9 cellular contexts compared by ENCODE assay signal in the genomic region with DNA sequence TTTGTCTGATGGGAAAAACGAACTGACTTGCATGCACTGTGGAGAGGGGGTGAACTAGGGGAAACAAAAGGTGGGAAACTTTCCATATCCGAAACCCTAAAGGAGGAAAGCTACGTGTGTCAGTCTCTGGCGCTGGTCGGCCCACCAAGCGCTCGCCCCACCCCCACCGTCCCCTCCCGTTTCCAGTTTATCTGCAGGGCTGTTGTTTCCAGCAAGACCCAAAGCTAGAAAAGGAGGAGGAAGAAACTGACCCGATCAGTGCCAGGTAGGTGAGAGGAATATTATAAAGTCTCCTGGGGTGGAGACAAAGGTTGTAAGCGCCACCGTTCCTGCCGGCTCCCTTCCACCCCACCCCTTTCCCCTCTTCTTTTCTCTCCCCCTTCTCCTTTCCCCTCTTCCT. TPM values are rescaled to one million over a fixed set of nuclear protein-coding genes. Genes with fewer than 3 reads are reported as not detected.
A peak's percentile ranks its signal among the peaks of the same experiment; 100 is the strongest.
DNase-seq lines count a peak whose midpoint lies in the region; ATAC-seq, FAIRE-seq and TF ChIP-seq lines count a peak whose summit lies in the region.
"Had no signal": no experiment of that assay in that cellular context is flagged by ENCODE, and none has a peak within 500 bp of the region (broad histone marks: within the 10 kb centered on the region; RNA-seq: fewer than 3 reads in every experiment).

No MANE protein-coding gene starts in this region.

- ATAC-seq in HG03354 (IDR thresholded peaks at IDR 0.05; ENCODE audit: poor library complexity, severe bottlenecking, unreplicated experiment) = no peak

- H3K79me2 ChIP-seq in OCI-LY3 (ENCODE audit: low read length) (no peaks in the 10 kb centered on the region), H1 (ENCODE audit: control insufficient read depth in 1 of 2, insufficient read depth in 2 of 2, low read length in 2 of 2) (peaks cover 0 to 5% of the 10 kb centered on the region in 2 experiments; a peak in 1 of 4 replicates)

- H3K56ac ChIP-seq in H1 (replicated peaks; ENCODE audit: insufficient read length, low read depth, low read length) = no peak overlapping the region

- H3K14ac ChIP-seq in H1 (ENCODE audit: insufficient read length) = no peak overlapping the region

- no peaks in the 10 kb centered on the region for H3K79me1 ChIP-seq in H1 (ENCODE audit: low read depth, low read length)

- H3K23me2 ChIP-seq in H1 (ENCODE audit: low read depth, low read length) = no peaks in the 10 kb centered on the region; the same call in 1 of the 2 replicates

- peak in 1 of 2 experiments; percentile 17; a peak in 1 of 3 replicates for TF ChIP-seq POLR2A in H1 (IDR thresholded peaks at IDR 0.05; ENCODE audit: control extremely low read depth in 1 of 2, low read depth in 2 of 2, low read length in 2 of 2)
- TF ChIP-seq POLR2A in GM12891 (IDR thresholded peaks at IDR 0.05; ENCODE audit: low read depth, low read length) = no peak

- CTCF ChIA-PET in H1 (lab: Charles Lee; ENCODE audit: partially characterized antibody) = interaction anchor here (1.2 kb wide), 1 partner anchor 19 kb away, joined by 6 read pairs; no protein-coding TSS in a partner anchor

- H3K9ac ChIP-seq in OCI-LY3 (ENCODE audit: low read length) (peak overlapping the region; percentile 75), H1 (replicated peaks in 1 of 4; ENCODE audit: extremely low read depth in 1 of 4, low read depth in 3 of 4, low read length in 3 of 4) (peak overlapping the region; percentile 34 to 71 (median 54)), muscle layer of colon (ENCODE audit: low read length) (peak overlapping the region; percentile 89)

- H2AFZ ChIP-seq in OCI-LY3 (ENCODE audit: low read depth, low read length) = peak overlapping the region; percentile 95; the same call in 1 of the 2 replicates
- H2AFZ ChIP-seq in H1 (ENCODE audit: low read length) = no peak overlapping the region

- H3K23ac ChIP-seq in H1 (ENCODE audit: insufficient read length) = no peak overlapping the region

- H3K9me3 ChIP-seq in OCI-LY3 (ENCODE audit: insufficient read depth, low read length) (no peaks in the 10 kb centered on the region), H1 (ENCODE audit: insufficient read depth in 2 of 2, low read depth in 1 of 2, low read length in 1 of 2) (no peaks in the 10 kb centered on the region), muscle layer of colon (ENCODE audit: low read length) (no peaks in the 10 kb centered on the region)

- H3K4me1 ChIP-seq in OCI-LY3 (ENCODE audit: low read length) (0 out of 2 replicates have a peak, but pooled peaks cover 5% of the 10 kb centered on the region), H1 (replicated peaks in 1 of 4; ENCODE audit: control insufficient read depth in 3 of 4, insufficient read depth in 4 of 4, low read length in 3 of 4) (no peaks in the 10 kb centered on the region), muscle layer of colon (ENCODE audit: insufficient read depth, low read length) (no peaks in the 10 kb centered on the region)

- no peak overlapping the region for H2AK5ac ChIP-seq in H1 (ENCODE audit: low read depth, low read length)

- H2BK120ac ChIP-seq in H1 (replicated peaks; ENCODE audit: low read depth, low read length) = no peak overlapping the region

- no peak overlapping the region for H2BK5ac ChIP-seq in H1 (ENCODE audit: low read depth, low read length)

- no peak for TF ChIP-seq RAD21 in H1 (IDR thresholded peaks at IDR 0.05 in 1 of 2, conservative IDR thresholded peaks at IDR 0.05 in 1 of 2; ENCODE audit: low read depth in 2 of 2, low read length in 2 of 2)

- TF ChIP-seq CTCF in GM06990 (IDR thresholded peaks at IDR 0.05; ENCODE audit: insufficient read depth, low read length, poor library complexity, severe bottlenecking) (no peak), OCI-LY3 (IDR thresholded peaks at IDR 0.05; ENCODE audit: low read depth, low read length) (no peak), H1 (IDR thresholded peaks at IDR 0.05; ENCODE audit: control extremely low read depth in 1 of 3, insufficient read depth in 1 of 3, low read depth in 1 of 3, low read length in 3 of 3) (no peak)

- H4K5ac ChIP-seq in H1 (ENCODE audit: insufficient read length, low read depth, low read length) = no peak overlapping the region

- peak overlapping the region; percentile 87 for H3K4me2 ChIP-seq in OCI-LY3 (ENCODE audit: low read length)
- H3K4me2 ChIP-seq in H1 (ENCODE audit: insufficient read depth in 1 of 2, low read depth in 2 of 2, low read length in 2 of 2) = peak overlapping the region; percentile 64 to 74

- H4K91ac ChIP-seq in H1 (replicated peaks; ENCODE audit: insufficient read length, low read length) = no peak overlapping the region

- H3K4me3 ChIP-seq in GM06990 (replicated peaks; ENCODE audit: low read depth, low read length) (peak overlapping the region; percentile 63), OCI-LY3 (ENCODE audit: low read length) (peak overlapping the region; percentile 91), H1 (ENCODE audit: extremely low read depth in 1 of 4, insufficient read depth in 2 of 4, low read depth in 3 of 4, low read length in 4 of 4) (peak overlapping the region; percentile 72 to 94 (median 81)), muscle layer of colon (ENCODE audit: low read depth in 1 of 2, low read length in 2 of 2) (peak overlapping the region; percentile 47 to 71)

- H2BK15ac ChIP-seq in H1 (ENCODE audit: low read length) = no peak overlapping the region

- H2BK12ac ChIP-seq in H1 (ENCODE audit: low read depth, low read length) = no peak overlapping the region

- peak overlapping the region; percentile 32; the same call in 1 of the 2 replicates for H3K18ac ChIP-seq in H1 (ENCODE audit: extremely low read depth, low read length)

- DNase-seq in GM06990 (ENCODE audit: extremely low read depth, insufficient read length) = no peak
- DNase-seq in H1 (ENCODE audit: low read depth in 1 of 2, low spot score in 2 of 2) = no peak
- no peak for DNase-seq in amniotic stem cell (lab: John Stamatoyannopoulos, UW)
- no peak for DNase-seq in NCI-H2029 treated with DMSO at 0.1 percent for 48 hours (lab: John Stamatoyannopoulos, UW)
- no peak for DNase-seq in GM12891 (ENCODE audit: insufficient read length, low spot score)

- no peak overlapping the region for H3K4ac ChIP-seq in H1 (replicated peaks; ENCODE audit: insufficient read length, low read depth, low read length)

- POLR2A ChIA-PET in H1 (lab: Charles Lee; ENCODE audit: partially characterized antibody) = interaction anchor here (1.0 to 3.1 kb wide), 9 partner anchors 9 to 105 kb away, joined by 3 to 30 read pairs (median 5); a partner anchor contains a TSS

- FAIRE-seq in H1 (lab: Jason Lieb, UNC) (no peak), GM12891 (lab: Jason Lieb, UNC) (no peak)

- H2BK20ac ChIP-seq in H1 (ENCODE audit: low read length) = no peak overlapping the region

- no peak for TF ChIP-seq EP300 in H1 (IDR thresholded peaks at IDR 0.05; ENCODE audit: borderline replicate concordance in 1 of 2, low read depth in 2 of 2, low read length in 2 of 2)

- H3K27me3 ChIP-seq in GM06990 (replicated peaks; ENCODE audit: control insufficient read depth, insufficient read depth, low read length) (no peaks in the 10 kb centered on the region), OCI-LY3 (ENCODE audit: low read depth, low read length) (no peaks in the 10 kb centered on the region), H1 (replicated peaks in 1 of 4; ENCODE audit: control insufficient read depth in 3 of 4, extremely low read depth in 1 of 4, insufficient read depth in 3 of 4, low read length in 3 of 4) (no peaks in the 10 kb centered on the region), muscle layer of colon (ENCODE audit: control insufficient read depth in 1 of 2, insufficient read depth in 2 of 2, low read length in 2 of 2) (no peaks in the 10 kb centered on the region)

- H4K20me1 ChIP-seq in OCI-LY3 (ENCODE audit: insufficient read depth, low read length) = no peaks in the 10 kb centered on the region
- H4K20me1 ChIP-seq in H1 (replicated peaks in 1 of 2; ENCODE audit: control insufficient read depth in 1 of 2, insufficient read depth in 2 of 2, low read length in 2 of 2) = no peaks in the 10 kb centered on the region

- no peaks in the 10 kb centered on the region for H3K36me3 ChIP-seq in GM06990 (ENCODE audit: control insufficient read depth, insufficient read depth, low read length)
- H3K36me3 ChIP-seq in OCI-LY3 (replicated peaks; ENCODE audit: low read depth, low read length) = no peaks in the 10 kb centered on the region
- peaks cover 0 to 9% (median 0%) of the 10 kb centered on the region in 4 experiments; a peak in 1 of 8 replicates for H3K36me3 ChIP-seq in H1 (ENCODE audit: control insufficient read depth in 2 of 4, insufficient read depth in 4 of 4, low read length in 3 of 4)
- H3K36me3 ChIP-seq in muscle layer of colon (ENCODE audit: insufficient read depth, low read length) = no peaks in the 10 kb centered on the region

- H3K27ac ChIP-seq in OCI-LY3 (ENCODE audit: low read length) (no peak overlapping the region), H1 (ENCODE audit: low read depth, low read length) (peak overlapping the region; percentile 70; the same call in 1 of the 2 replicates), muscle layer of colon (ENCODE audit: low read depth, low read length) (peak overlapping the region; percentile 89)

- 0% methylated on average over 1 of the region's 13 CpGs; no CpG with 5 or more reads in 1 of the 2 experiments for WGBS in H1 (ENCODE audit: extremely low coverage in 1 of 2, insufficient coverage in 1 of 2, insufficient read length in 1 of 2, insufficient replicate concordance in 2 of 2, low coverage in 1 of 2, low lambda C conversion rate in 2 of 2, missing lambda C conversion rate in 1 of 2), 2 experiments

- no peak overlapping the region for H4K8ac ChIP-seq in H1 (ENCODE audit: extremely low read depth, insufficient read depth, low read length)

RNA-seq across cellular contexts. Expression of a gene that starts 0.6 kb away (rescaled TPM):
- total RNA-seq in H1 (2021; fragmentation: NEBNext Ultra II Directional; extraction: Animal tissue kit (Norgen Biotek cat#: 25700)) = 36.5 and 36.8 TPM in 2 replicates
- polyA plus RNA-seq in H1 (2011; rRNA removed) = 8.8 and 22.2 TPM in 2 replicates
- 41.7 TPM for polyA plus RNA-seq in H1 (2011; cell fraction: cytosol; rRNA removed)
- polyA plus RNA-seq in H1 (2011; cell fraction: nucleus; rRNA removed) = 2.4 TPM
- polyA plus RNA-seq in H1 (2012, experiment 1 of 2) = 36.4 to 57.2 TPM (median 37.4 TPM) in 4 replicates
- 11.0 TPM for polyA plus RNA-seq in H1 (2012, experiment 2 of 2)
- 78.2 TPM for polyA plus RNA-seq in H1 (2013, experiment 1 of 2)
- 80.7 TPM for polyA plus RNA-seq in H1 (2013, experiment 2 of 2)
- 1.7 and 2.0 TPM in 2 replicates for polyA minus RNA-seq in H1 (2011; rRNA and poly(A)+ RNA removed)
- 6.5 TPM for polyA minus RNA-seq in H1 (2011; cell fraction: cytosol; rRNA and poly(A)+ RNA removed)
- 4.2 TPM for polyA minus RNA-seq in H1 (2011; cell fraction: nucleus; rRNA and poly(A)+ RNA removed)
- 2.2 TPM for polyA plus RNA-seq in GM12891 (2012; ENCODE audit: low read depth, missing spikeins)

RNA-seq across cellular contexts. Expression of a gene that starts 19.4 kb away (rescaled TPM):
- total RNA-seq in H1 (2021; fragmentation: NEBNext Ultra II Directional; extraction: Animal tissue kit (Norgen Biotek cat#: 25700)) = 310 and 330 TPM in 2 replicates
- polyA plus RNA-seq in H1 (2011; rRNA removed) = 282 and 366 TPM in 2 replicates
- polyA plus RNA-seq in H1 (2011; cell fraction: cytosol; rRNA removed) = 500 TPM
- 96.7 TPM for polyA plus RNA-seq in H1 (2011; cell fraction: nucleus; rRNA removed)
- polyA plus RNA-seq in H1 (2012, experiment 1 of 2) = 448 to 764 TPM (median 547 TPM) in 4 replicates
- 244 TPM for polyA plus RNA-seq in H1 (2012, experiment 2 of 2)
- 396 TPM for polyA plus RNA-seq in H1 (2013, experiment 1 of 2)
- polyA plus RNA-seq in H1 (2013, experiment 2 of 2) = 384 TPM
- 61.1 and 66.2 TPM in 2 replicates for polyA minus RNA-seq in H1 (2011; rRNA and poly(A)+ RNA removed)
- polyA minus RNA-seq in H1 (2011; cell fraction: cytosol; rRNA and poly(A)+ RNA removed) = 64.5 TPM
- 52.0 TPM for polyA minus RNA-seq in H1 (2011; cell fraction: nucleus; rRNA and poly(A)+ RNA removed)
- 4.0 TPM for polyA plus RNA-seq in GM12891 (2012; ENCODE audit: low read depth, missing spikeins)

RNA-seq across cellular contexts. Expression of a gene that starts 26.9 kb away (rescaled TPM):
- total RNA-seq in H1 (2021; fragmentation: NEBNext Ultra II Directional; extraction: Animal tissue kit (Norgen Biotek cat#: 25700)) = 11.6 and 12.9 TPM in 2 replicates
- 3.5 and 7.9 TPM in 2 replicates for polyA plus RNA-seq in H1 (2011; rRNA removed)
- polyA plus RNA-seq in H1 (2011; cell fraction: cytosol; rRNA removed) = 8.2 TPM
- 1.9 TPM for polyA plus RNA-seq in H1 (2011; cell fraction: nucleus; rRNA removed)
- 4.7 to 7.9 TPM (median 5.6 TPM) in 4 replicates for polyA plus RNA-seq in H1 (2012, experiment 1 of 2)
- 2.6 TPM for polyA plus RNA-seq in H1 (2012, experiment 2 of 2)
- 7.6 TPM for polyA plus RNA-seq in H1 (2013, experiment 1 of 2)
- 7.9 TPM for polyA plus RNA-seq in H1 (2013, experiment 2 of 2)
- 2.6 and 2.7 TPM in 2 replicates for polyA minus RNA-seq in H1 (2011; rRNA and poly(A)+ RNA removed)
- polyA minus RNA-seq in H1 (2011; cell fraction: cytosol; rRNA and poly(A)+ RNA removed) = 2.6 TPM
- 2.0 TPM for polyA minus RNA-seq in H1 (2011; cell fraction: nucleus; rRNA and poly(A)+ RNA removed)
- not detected for polyA plus RNA-seq in GM12891 (2012; ENCODE audit: low read depth, missing spikeins)
- total RNA-seq: RPMI7951 had no signal

RNA-seq across cellular contexts. Expression of a gene that starts 46.1 kb away (rescaled TPM):
- total RNA-seq in H1 (2021; fragmentation: NEBNext Ultra II Directional; extraction: Animal tissue kit (Norgen Biotek cat#: 25700)) = 57.5 and 60.2 TPM in 2 replicates
- polyA plus RNA-seq in H1 (2011; rRNA removed) = 37.6 and 53.8 TPM in 2 replicates
- polyA plus RNA-seq in H1 (2011; cell fraction: cytosol; rRNA removed) = 92.2 TPM
- polyA plus RNA-seq in H1 (2011; cell fraction: nucleus; rRNA removed) = 25.5 TPM
- 89.0 to 98.7 TPM (median 94.1 TPM) in 4 replicates for polyA plus RNA-seq in H1 (2012, experiment 1 of 2)
- 42.8 TPM for polyA plus RNA-seq in H1 (2012, experiment 2 of 2)
- 57.4 TPM for polyA plus RNA-seq in H1 (2013, experiment 1 of 2)
- polyA plus RNA-seq in H1 (2013, experiment 2 of 2) = 61.1 TPM
- polyA minus RNA-seq in H1 (2011; rRNA and poly(A)+ RNA removed) = 11.7 and 16.5 TPM in 2 replicates
- polyA minus RNA-seq in H1 (2011; cell fraction: cytosol; rRNA and poly(A)+ RNA removed) = 17.6 TPM
- 15.8 TPM for polyA minus RNA-seq in H1 (2011; cell fraction: nucleus; rRNA and poly(A)+ RNA removed)
- polyA plus RNA-seq in GM12891 (2012; ENCODE audit: low read depth, missing spikeins) = 14.2 TPM
- total RNA-seq: RPMI7951 had no signal
